In genomic region chr7:25854608-25855497, GRCh38 we compare ENCODE assay signal across 9 cellular contexts.
DNase-seq lines count a peak whose midpoint lies in the region; ATAC-seq and TF ChIP-seq lines count a peak whose summit lies in the region.
"Had no signal": no experiment of that assay in that cellular context is flagged by ENCODE, and none has a peak within 500 bp of the region (broad histone marks: within the 10 kb centered on the region; RNA-seq: fewer than 3 reads in every experiment).

No MANE protein-coding gene starts in this region.

- no peaks in the 10 kb centered on the region for H3K9me2 ChIP-seq in DOHH2 (replicated peaks; ENCODE audit: control insufficient read depth, low read length)

- peaks cover 35% of the 10 kb centered on the region for H3K4me1 Mint-ChIP-seq in activated CD4-positive, alpha-beta memory T cell treated with anti-CD3 and anti-CD28 coated beads, Interleukin-2, amount 10 ng/mL, durations not matched to agents 7 days and 5 days

- no peak overlapping the region for H3K27ac ChIP-seq in DOHH2 (ENCODE audit: low read depth, low read length)

- ATAC-seq in HG03060 (IDR thresholded peaks at IDR 0.05; ENCODE audit: low read depth, unreplicated experiment) (peak; percentile 32), GM18870 (IDR thresholded peaks at IDR 0.05; ENCODE audit: unreplicated experiment) (no peak)

- peaks cover 16% of the 10 kb centered on the region for H3K9me3 ChIP-seq in DOHH2 (ENCODE audit: control insufficient read depth, insufficient read depth, low read length)

- CTCF ChIA-PET in activated CD4-positive, alpha-beta memory T cell treated with anti-CD3 and anti-CD28 coated beads, Interleukin-2, amount 10 ng/mL, durations not matched to agents 7 days and 5 days (lab: Charles Lee): interaction anchor here (0.7 to 1.4 kb wide), 7 partner anchors 8 to 1311 kb away, joined by 3 to 8 read pairs (median 4); no protein-coding TSS in a partner anchor

- DNase-seq in NCI-H2227 (lab: John Stamatoyannopoulos, UW; ENCODE audit: unreplicated experiment) (peak; percentile 98), globus pallidus (ENCODE audit: low spot score) (peak; percentile 89), retina (peak; percentile 89)
- DNase-seq in activated CD4-positive, alpha-beta memory T cell treated with anti-CD3 and anti-CD28 coated beads, Interleukin-2, amount 10 ng/mL, durations not matched to agents 7 days and 5 days: peak; percentile 39
- DNase-seq in stimulated activated naive CD4-positive, alpha-beta T cell treated with Interleukin-2 at 50 U/mL for 16 hours (lab: John Stamatoyannopoulos, UW): no peak

- peaks cover 21% of the 10 kb centered on the region for H3K4me1 ChIP-seq in DOHH2 (ENCODE audit: control insufficient read depth, low read length)

- peaks cover 30% of the 10 kb centered on the region for H3K27me3 ChIP-seq in DOHH2 (ENCODE audit: control insufficient read depth, low read length)

- H3K4me3 ChIP-seq in DOHH2 (ENCODE audit: low read length): no peak overlapping the region

- H3K79me2 ChIP-seq in DOHH2 (ENCODE audit: control insufficient read depth, low read length): no peaks in the 10 kb centered on the region

- H4K20me1 ChIP-seq in DOHH2 (ENCODE audit: control insufficient read depth, insufficient read depth, low read depth, low read length): no peaks in the 10 kb centered on the region

- no peak overlapping the region for H3K4me3 Mint-ChIP-seq in activated CD4-positive, alpha-beta memory T cell treated with anti-CD3 and anti-CD28 coated beads, Interleukin-2, amount 10 ng/mL, durations not matched to agents 7 days and 5 days
- H3K4me3 Mint-ChIP-seq: activated naive CD8-positive, alpha-beta T cell had no signal

- POLR2A ChIA-PET in activated CD4-positive, alpha-beta memory T cell treated with anti-CD3 and anti-CD28 coated beads, Interleukin-2, amount 10 ng/mL, durations not matched to agents 7 days and 5 days (lab: Charles Lee): no interaction called here

- H3K27ac Mint-ChIP-seq in activated CD4-positive, alpha-beta memory T cell treated with anti-CD3 and anti-CD28 coated beads, Interleukin-2, amount 10 ng/mL, durations not matched to agents 7 days and 5 days: no peak overlapping the region
- H3K27ac Mint-ChIP-seq: activated naive CD8-positive, alpha-beta T cell had no signal

- peaks cover 8% of the 10 kb centered on the region for H3F3A ChIP-seq in DOHH2 (ENCODE audit: control insufficient read depth, insufficient read depth)

- H3K27me3 Mint-ChIP-seq in activated CD4-positive, alpha-beta memory T cell treated with anti-CD3 and anti-CD28 coated beads, Interleukin-2, amount 10 ng/mL, durations not matched to agents 7 days and 5 days: peaks cover 58% of the 10 kb centered on the region

- peak; percentile 76 for TF ChIP-seq CTCF in DOHH2 (IDR thresholded peaks at IDR 0.05; ENCODE audit: low read depth, low read length, poor library complexity, severe bottlenecking)

- H3K4me2 ChIP-seq in DOHH2 (ENCODE audit: low read length): no peak overlapping the region

- H3K36me3 ChIP-seq in DOHH2 (ENCODE audit: control insufficient read depth, low read length): no peaks in the 10 kb centered on the region

- no peaks in the 10 kb centered on the region for H3K36me3 Mint-ChIP-seq in activated CD4-positive, alpha-beta memory T cell treated with anti-CD3 and anti-CD28 coated beads, Interleukin-2, amount 10 ng/mL, durations not matched to agents 7 days and 5 days (ENCODE audit: low read depth)

- H3K9me3 Mint-ChIP-seq in activated CD4-positive, alpha-beta memory T cell treated with anti-CD3 and anti-CD28 coated beads, Interleukin-2, amount 10 ng/mL, durations not matched to agents 7 days and 5 days: peaks cover 2% of the 10 kb centered on the region
